ENCODE assay signal across 25 cellular contexts in the genomic region with DNA sequence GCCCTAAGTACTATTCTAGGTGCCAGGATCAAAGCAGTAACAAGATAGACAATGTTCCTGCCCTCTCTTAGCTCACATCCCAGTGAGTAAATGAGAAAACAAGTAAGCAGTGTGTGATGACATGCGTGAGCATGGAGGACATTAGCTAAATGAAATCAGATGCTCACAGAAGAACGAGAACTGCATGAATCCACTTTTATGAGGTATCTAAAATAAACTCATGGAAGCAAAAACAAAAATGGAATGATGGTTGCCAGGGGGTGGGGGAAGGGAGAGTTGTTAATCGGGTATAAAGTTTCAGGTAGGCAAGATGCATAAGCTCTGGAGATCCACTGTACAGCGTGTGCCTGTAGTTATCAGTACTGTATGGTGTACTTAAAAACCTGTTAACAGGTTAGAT.
"Had no signal": no experiment of that assay in that cellular context is flagged by ENCODE, and none has a peak within 500 bp of the region (broad histone marks: within the 10 kb centered on the region; RNA-seq: fewer than 3 reads in every experiment).

No MANE protein-coding gene starts in this region.

- H3K4me1 ChIP-seq: colonic mucosa, esophagus squamous epithelium had no signal

- H3K27me3 Mint-ChIP-seq: activated CD8-positive, alpha-beta T cell treated with anti-CD3 and anti-CD28 coated beads for 36 hours; activated naive CD8-positive, alpha-beta T cell; activated T-helper 17 cell treated with anti-CD3 and anti-CD28 coated beads, Interleukin-2, amount 50 U/mL, for 72 hours had no signal

- H3K9me3 Mint-ChIP-seq: activated CD8-positive, alpha-beta T cell treated with anti-CD3 and anti-CD28 coated beads for 36 hours; activated T-helper 17 cell treated with anti-CD3 and anti-CD28 coated beads, Interleukin-2, amount 50 U/mL, for 72 hours; WTC11 had no signal

- H3K4me1 Mint-ChIP-seq: activated T-helper 17 cell treated with anti-CD3 and anti-CD28 coated beads, Interleukin-2, amount 50 U/mL, for 72 hours had no signal

- DNase-seq: activated CD4-positive, alpha-beta T cell treated with anti-CD3 and anti-CD28 coated beads for 1 hour; activated CD4-positive, alpha-beta T cell treated with anti-CD3 and anti-CD28 coated beads for 4 hours; activated CD4-positive, alpha-beta T cell treated with anti-CD3 and anti-CD28 coated beads, Interleukin-2, amount 50 U/mL, for 1 hour; activated CD4-positive, alpha-beta T cell treated with anti-CD3 and anti-CD28 coated beads, Interleukin-2, amount 50 U/mL, for 48 hours; activated CD8-positive, alpha-beta memory T cell treated with anti-CD3 and anti-CD28 coated beads for 24 hours; activated CD8-positive, alpha-beta T cell treated with anti-CD3 and anti-CD28 coated beads for 36 hours; activated effector memory CD4-positive, alpha-beta T cell treated with Interleukin-2 at 50 U/mL for 16 hours; activated gamma-delta T cell treated with Interleukin-2 at 50 U/mL for 16 hours; activated naive CD4-positive, alpha-beta T cell treated with anti-CD3 and anti-CD28 coated beads, Interleukin-2, amount 50 U/mL, for 16 hours; activated naive CD4-positive, alpha-beta T cell treated with Interleukin-2 at 50 U/mL for 16 hours; activated T-cell treated with anti-CD3 and anti-CD28 coated beads, Interleukin-2, amount 50 U/mL, for 4 hours; amniotic stem cell; anterior cingulate cortex; brain microvascular endothelial cell; cerebellar nuclear complex; colonic mucosa; effector CD8-positive, alpha-beta T cell; esophagus squamous epithelium; head of caudate nucleus; hippocampal formation; T-helper 2 cell had no signal

- H3K36me3 ChIP-seq: brain microvascular endothelial cell, colonic mucosa, esophagus squamous epithelium had no signal

- H3K36me3 Mint-ChIP-seq: activated naive CD8-positive, alpha-beta T cell; WTC11 had no signal

- H3K27ac Mint-ChIP-seq: activated CD8-positive, alpha-beta T cell treated with anti-CD3 and anti-CD28 coated beads for 36 hours; activated naive CD8-positive, alpha-beta T cell; activated T-helper 17 cell treated with anti-CD3 and anti-CD28 coated beads, Interleukin-2, amount 50 U/mL, for 72 hours; WTC11 had no signal

- H3K27me3 ChIP-seq: brain microvascular endothelial cell, colonic mucosa, esophagus squamous epithelium had no signal

- H3K9me3 ChIP-seq: colonic mucosa, esophagus squamous epithelium had no signal

- H3K4me3 ChIP-seq: colonic mucosa, esophagus squamous epithelium had no signal

- H3K4me3 Mint-ChIP-seq: activated CD8-positive, alpha-beta T cell treated with anti-CD3 and anti-CD28 coated beads for 36 hours; activated naive CD8-positive, alpha-beta T cell; activated T-cell treated with anti-CD3 and anti-CD28 coated beads, Interleukin-2, amount 50 U/mL, for 4 hours; activated T-helper 17 cell treated with anti-CD3 and anti-CD28 coated beads, Interleukin-2, amount 50 U/mL, for 72 hours; WTC11 had no signal

- H3K27ac ChIP-seq: brain microvascular endothelial cell, colonic mucosa, epithelial cell of prostate, esophagus squamous epithelium had no signal

- ATAC-seq: activated CD8-positive, alpha-beta T cell treated with anti-CD3 and anti-CD28 coated beads for 36 hours; activated T-cell treated with anti-CD3 and anti-CD28 coated beads, Interleukin-2, amount 50 U/mL, for 4 hours; activated T-helper 17 cell treated with anti-CD3 and anti-CD28 coated beads, Interleukin-2, amount 50 U/mL, for 72 hours; WTC11 had no signal
